In genomic region chr2:201244829-201245228, GRCh38 we compare ENCODE assay signal across 26 cellular contexts. TPM values are rescaled to one million over a fixed set of nuclear protein-coding genes. Genes with fewer than 3 reads are reported as not detected.
A peak's percentile ranks its signal among the peaks of the same experiment; 100 is the strongest.
DNase-seq lines count a peak whose midpoint lies in the region; ATAC-seq and TF ChIP-seq lines count a peak whose summit lies in the region.
"Had no signal": no experiment of that assay in that cellular context is flagged by ENCODE, and none has a peak within 500 bp of the region (broad histone marks: within the 10 kb centered on the region; RNA-seq: fewer than 3 reads in every experiment).

No MANE protein-coding gene starts in this region.

- no peak for DNase-seq in CD8-positive, alpha-beta T cell
- DNase-seq in T-cell = no peak
- peak; percentile 62 for DNase-seq in esophagus muscularis mucosa (ENCODE audit: extremely low spot score)
- no peak for DNase-seq in activated naive CD4-positive, alpha-beta T cell treated with anti-CD3 and anti-CD28 coated beads, Interleukin-2, amount 50 U/mL, for 16 hours
- no peak for DNase-seq in posterior cingulate gyrus
- DNase-seq: C1 segment of cervical spinal cord; central memory CD4-positive, alpha-beta T cell; dermis blood vessel endothelial cell; left cardiac atrium; MG63; NCI-H1105 treated with DMSO at 0.1 percent for 48 hours; NCI-H2029 treated with DMSO at 0.1 percent for 48 hours; NCI-H526 treated with DMSO at 0.1 percent for 48 hours; right cardiac atrium; SJCRH30; spleen; stimulated activated CD4-positive, alpha-beta T cell treated with anti-CD3 and anti-CD28 coated beads, Interleukin-2, amount 100 ng/mL, for 48 hours; substantia nigra; upper lobe of left lung had no signal

- H3K9me3 ChIP-seq in BLaER1 treated with 17β-estradiol and CSF1 and Interleukin-3, amounts not matched to agents 10 nM and 100 nM (replicated peaks in 1 of 11) = peaks cover 0 to 32% (median 24%) of the 10 kb centered on the region in 11 experiments; a peak in 19 of 22 replicates
- no peaks in the 10 kb centered on the region for H3K9me3 ChIP-seq in CD8-positive, alpha-beta T cell (ENCODE audit: low read length)
- H3K9me3 ChIP-seq in esophagus muscularis mucosa = no peaks in the 10 kb centered on the region
- H3K9me3 ChIP-seq: gastroesophageal sphincter, HAP-1, MG63, SJCRH30, spleen, upper lobe of left lung had no signal

- peak overlapping the region; percentile 84 for H3K27ac Mint-ChIP-seq in CD8-positive, alpha-beta T cell
- H3K27ac Mint-ChIP-seq in T-cell = peak overlapping the region; percentile 75 to 81
- H3K27ac Mint-ChIP-seq: activated naive CD4-positive, alpha-beta T cell treated with anti-CD3 and anti-CD28 coated beads, Interleukin-2, amount 50 U/mL, for 24 hours; neural progenitor cell had no signal

- peaks cover 53% of the 10 kb centered on the region for H3K36me3 Mint-ChIP-seq in CD8-positive, alpha-beta T cell
- H3K36me3 Mint-ChIP-seq in T-cell = peaks cover 45% of the 10 kb centered on the region
- H3K36me3 Mint-ChIP-seq: neural progenitor cell had no signal

- TF ChIP-seq POLR2A in esophagus muscularis mucosa (IDR thresholded peaks at IDR 0.05; ENCODE audit: low read depth) = no peak

- peak overlapping the region in 10 of 11 experiments; percentile 0 to 64 (median 56); a peak in 18 of 22 replicates for H3K4me2 ChIP-seq in BLaER1 treated with 17β-estradiol and CSF1 and Interleukin-3, amounts not matched to agents 10 nM and 100 nM
- H3K4me2 ChIP-seq: hepatocyte, neural progenitor cell had no signal

- CTCF ChIA-PET in CD8-positive, alpha-beta T cell (lab: Charles Lee) = interaction anchor here (1.2 to 2.7 kb wide), 3 partner anchors 11 to 119 kb away, joined by 3 to 9 read pairs (median 5); no protein-coding TSS in a partner anchor
- CTCF ChIA-PET in T-cell (lab: Charles Lee) = no interaction called here

- intact Hi-C loops in CD8-positive, alpha-beta T cell (cut with DNase I, micrococcal nuclease) = no loop called here
- intact Hi-C loops in esophagus muscularis mucosa (cut with DNase I) = no loop called here
- intact Hi-C loops in posterior cingulate gyrus (cut with DNase I) = no loop called here

- no peaks in the 10 kb centered on the region for H3K27me3 ChIP-seq in BLaER1 treated with 17β-estradiol and CSF1 and Interleukin-3, amounts not matched to agents 10 nM and 100 nM
- H3K27me3 ChIP-seq in CD8-positive, alpha-beta T cell (ENCODE audit: insufficient read depth, low read length) = no peaks in the 10 kb centered on the region
- H3K27me3 ChIP-seq in esophagus muscularis mucosa = no peaks in the 10 kb centered on the region
- H3K27me3 ChIP-seq: gastroesophageal sphincter, hepatocyte, MG63, neural progenitor cell, SJCRH30, spleen, upper lobe of left lung had no signal

- H3K4me3 Mint-ChIP-seq in CD8-positive, alpha-beta T cell = no peak overlapping the region
- no peak overlapping the region for H3K4me3 Mint-ChIP-seq in T-cell
- H3K4me3 Mint-ChIP-seq: activated naive CD4-positive, alpha-beta T cell treated with anti-CD3 and anti-CD28 coated beads, Interleukin-2, amount 50 U/mL, for 24 hours; neural progenitor cell had no signal

- TF ChIP-seq EP300 in esophagus muscularis mucosa (IDR thresholded peaks at IDR 0.05) = no peak

- no peaks in the 10 kb centered on the region for H3K27me3 Mint-ChIP-seq in CD8-positive, alpha-beta T cell (ENCODE audit: low read depth)
- H3K27me3 Mint-ChIP-seq in T-cell = no peaks in the 10 kb centered on the region
- H3K27me3 Mint-ChIP-seq: activated naive CD4-positive, alpha-beta T cell treated with anti-CD3 and anti-CD28 coated beads, Interleukin-2, amount 50 U/mL, for 24 hours had no signal

- H3K36me3 ChIP-seq in BLaER1 treated with 17β-estradiol and CSF1 and Interleukin-3, amounts not matched to agents 10 nM and 100 nM = peaks cover 0 to 49% (median 29%) of the 10 kb centered on the region in 11 experiments; a peak in 18 of 22 replicates
- H3K36me3 ChIP-seq in CD8-positive, alpha-beta T cell (ENCODE audit: insufficient read depth, low read length) = peaks cover 4% of the 10 kb centered on the region
- H3K36me3 ChIP-seq in esophagus muscularis mucosa = no peaks in the 10 kb centered on the region
- H3K36me3 ChIP-seq: gastroesophageal sphincter, MG63, neural progenitor cell, SJCRH30, upper lobe of left lung had no signal

- no peak for TF ChIP-seq CTCF in CD8-positive, alpha-beta T cell (IDR thresholded peaks at IDR 0.05)
- TF ChIP-seq CTCF in esophagus muscularis mucosa (IDR thresholded peaks at IDR 0.05) = no peak

- peaks cover 33 to 57% (median 47%) of the 10 kb centered on the region in 10 experiments for H3K4me1 ChIP-seq in BLaER1 treated with 17β-estradiol and CSF1 and Interleukin-3, amounts not matched to agents 10 nM and 100 nM
- peaks cover 17% of the 10 kb centered on the region for H3K4me1 ChIP-seq in CD8-positive, alpha-beta T cell (ENCODE audit: insufficient read depth, low read length)
- peaks cover 0 to 3% (median 1%) of the 10 kb centered on the region in 4 donors for H3K4me1 ChIP-seq in esophagus muscularis mucosa
- H3K4me1 ChIP-seq: gastroesophageal sphincter, HAP-1, neural progenitor cell, SJCRH30 had no signal

- no peaks in the 10 kb centered on the region for H3K9me3 Mint-ChIP-seq in CD8-positive, alpha-beta T cell
- peaks cover 0 to 13% (median 0%) of the 10 kb centered on the region in 3 donors for H3K9me3 Mint-ChIP-seq in T-cell

- no peak overlapping the region for H3K9ac ChIP-seq in BLaER1 treated with 17β-estradiol and CSF1 and Interleukin-3, amounts not matched to agents 10 nM and 100 nM
- H3K9ac ChIP-seq: neural progenitor cell had no signal

- whole genome bisulfite sequencing in esophagus muscularis mucosa = 84% methylated on average over 5 of the region's 5 CpGs

- ATAC-seq in CD8-positive, alpha-beta T cell = no peak
- no peak for ATAC-seq in T-cell (replicated peaks in 1 of 4)
- ATAC-seq in GM19351 (IDR thresholded peaks at IDR 0.05; ENCODE audit: unreplicated experiment) = no peak
- ATAC-seq: gastroesophageal sphincter, left cardiac atrium, right cardiac atrium had no signal

- no peaks in the 10 kb centered on the region for H4K20me1 ChIP-seq in BLaER1 treated with 17β-estradiol and CSF1 and Interleukin-3, amounts not matched to agents 10 nM and 100 nM

- peak overlapping the region in 6 of 11 experiments; percentile 25 to 55 (median 38); a peak in 10 of 22 replicates for H3K27ac ChIP-seq in BLaER1 treated with 17β-estradiol and CSF1 and Interleukin-3, amounts not matched to agents 10 nM and 100 nM
- H3K27ac ChIP-seq in CD8-positive, alpha-beta T cell (ENCODE audit: low read depth, low read length) = no peak overlapping the region
- no peak overlapping the region for H3K27ac ChIP-seq in esophagus muscularis mucosa (replicated peaks in 1 of 4)
- H3K27ac ChIP-seq: gastroesophageal sphincter, hepatocyte, neural progenitor cell, SJCRH30 had no signal

- no peak overlapping the region for H3K4me3 ChIP-seq in BLaER1 treated with 17β-estradiol and CSF1 and Interleukin-3, amounts not matched to agents 10 nM and 100 nM
- no peak overlapping the region for H3K4me3 ChIP-seq in CD8-positive, alpha-beta T cell (ENCODE audit: low read depth, low read length)
- H3K4me3 ChIP-seq in esophagus muscularis mucosa = no peak overlapping the region
- H3K4me3 ChIP-seq: gastroesophageal sphincter, HAP-1, hepatocyte, MG63, neural progenitor cell, SJCRH30, spleen, upper lobe of left lung had no signal

- POLR2A ChIA-PET in CD8-positive, alpha-beta T cell (lab: Charles Lee) = interaction anchor here (1.0 kb wide), 1 partner anchor 12 kb away, joined by 3 read pairs; no protein-coding TSS in a partner anchor
- POLR2A ChIA-PET in T-cell (lab: Charles Lee) = no interaction called here

- H3K4me1 Mint-ChIP-seq in CD8-positive, alpha-beta T cell (ENCODE audit: low read depth) = peaks cover 73% of the 10 kb centered on the region
- H3K4me1 Mint-ChIP-seq in T-cell = peaks cover 72 to 88% (median 77%) of the 10 kb centered on the region in 3 donors
- H3K4me1 Mint-ChIP-seq: neural progenitor cell had no signal

RNA-seq across cellular contexts. Expression of gene CASP8, which starts 15.5 kb away (rescaled TPM):
- 100 to 1,000 TPM; 153 to 155 TPM for total RNA-seq in CD8-positive, alpha-beta T cell
- 100 to 1,000 TPM; 116 to 306 (median 255) TPM for total RNA-seq in T-cell
- 10 to 100 TPM in 1 of 4 donors, 1 to 10 TPM in 3; 4.9 to 17.9 (median 5.3) TPM for total RNA-seq in esophagus muscularis mucosa

Comparison
In these comparisons a context has a peak if more than half of its experiments do, and no peak if none do; other contexts are left out.
1. H3K27ac ChIP-seq: peak in BLaER1 treated with 17β-estradiol and CSF1 and Interleukin-3, amounts not matched to agents 10 nM and 100 nM (6 of 11); none in CD8-positive, alpha-beta T cell (single experiment) and esophagus muscularis mucosa (0 of 4).
2. RNA of gene CASP8, which starts 15.5 kb away (total RNA-seq): 116 to 306 TPM in T-cell and 153 to 155 TPM in CD8-positive, alpha-beta T cell; 4.9 to 17.9 TPM in esophagus muscularis mucosa; every median in the first group is over 4 times any median in the second.